1 cellular context compared by ENCODE assay signal in genomic region chr11:72824020-72824419, GRCh38.
TF ChIP-seq lines count a peak whose summit lies in the region.

No MANE protein-coding gene starts in this region.

TF ChIP-seq in GM12878, 131 proteins besides CTCF, POLR2A, EP300 and RAD21:
- TF ChIP-seq RBBP5 (conservative IDR thresholded peaks at IDR 0.05) (no peak), TCF12 (IDR thresholded peaks at IDR 0.05; ENCODE audit: low read depth, low read length) (no peak), STAT1 (conservative IDR thresholded peaks at IDR 0.05) (no peak), MXI1 (IDR thresholded peaks at IDR 0.05; ENCODE audit: low read depth, low read length) (no peak), RUNX3 (IDR thresholded peaks at IDR 0.05; ENCODE audit: low read length) (no peak), SUPT20H (IDR thresholded peaks at IDR 0.05; ENCODE audit: borderline replicate concordance, control insufficient read depth, low read depth, low read length) (no peak), BCL3 (IDR thresholded peaks at IDR 0.05; ENCODE audit: borderline replicate concordance, insufficient read depth, low read depth, low read length, poor library complexity, severe bottlenecking) (no peak), FOXK2 (IDR thresholded peaks at IDR 0.05) (no peak), SMC3 (IDR thresholded peaks at IDR 0.05; ENCODE audit: borderline replicate concordance, low read length) (no peak), ELK1 (IDR thresholded peaks at IDR 0.05; ENCODE audit: low read depth, low read length) (no peak), HDGF (IDR thresholded peaks at IDR 0.05) (no peak), PBX3 (IDR thresholded peaks at IDR 0.05; ENCODE audit: insufficient replicate concordance, low read depth, low read length) (no peak), IRF5 (IDR thresholded peaks at IDR 0.05; ENCODE audit: borderline replicate concordance) (no peak), JUND (IDR thresholded peaks at IDR 0.05; ENCODE audit: low read depth, low read length) (no peak), RAD51 (IDR thresholded peaks at IDR 0.05) (no peak), TBL1XR1 (IDR thresholded peaks at IDR 0.05; ENCODE audit: low read depth, low read length) (no peak), MTA3 (IDR thresholded peaks at IDR 0.05; ENCODE audit: borderline replicate concordance, low read length) (no peak)
